ENCODE assay signal across 25 cellular contexts in genomic region chr11:100730266-100730665, GRCh38. TPM values are rescaled to one million over a fixed set of nuclear protein-coding genes. Genes with fewer than 3 reads are reported as not detected.
DNase-seq lines count a peak whose midpoint lies in the region; ATAC-seq and TF ChIP-seq lines count a peak whose summit lies in the region.
"Had no signal": no experiment of that assay in that cellular context is flagged by ENCODE, and none has a peak within 500 bp of the region (broad histone marks: within the 10 kb centered on the region; RNA-seq: fewer than 3 reads in every experiment).

No MANE protein-coding gene starts in this region.

- peaks cover 81% of the 10 kb centered on the region for H3K4me1 ChIP-seq in cardiac muscle cell (ENCODE audit: low read depth)
- H3K4me1 ChIP-seq: HAP-1, SJCRH30, thyroid gland had no signal

- intact Hi-C loops in cardiac septum (cut with DNase I) = no loop called here

- ATAC-seq in HG03045 (IDR thresholded peaks at IDR 0.05; ENCODE audit: unreplicated experiment) (no peak), HG03175 (IDR thresholded peaks at IDR 0.05; ENCODE audit: unreplicated experiment) (no peak)
- ATAC-seq: activated CD8-positive, alpha-beta memory T cell treated with anti-CD3 and anti-CD28 coated beads, Interleukin-2, amount 10 ng/mL, durations not matched to agents 7 days and 5 days; left cardiac atrium; Panc1 had no signal

- H3K4me3 ChIP-seq in cardiac muscle cell = no peak overlapping the region
- H3K4me3 ChIP-seq: HAP-1, SJCRH30, spleen, thyroid gland had no signal

- peak overlapping the region; percentile 95 for H3K27ac ChIP-seq in cardiac muscle cell
- H3K27ac ChIP-seq: 22Rv1, SJCRH30, spleen, thyroid gland had no signal

- TF ChIP-seq CTCF in cardiac muscle cell (IDR thresholded peaks at IDR 0.05; ENCODE audit: low read depth, low read length) = no peak

- peak in 1 of 2 donors; percentile 66 for DNase-seq in cardiac muscle cell (ENCODE audit: low read depth in 1 of 2, low spot score in 1 of 2)
- DNase-seq in cardiac septum (ENCODE audit: low spot score) = no peak
- DNase-seq in SK-N-DZ (ENCODE audit: low spot score) = peak; percentile 23
- DNase-seq in fibroblast of peridontal ligament (ENCODE audit: extremely low read depth) = peak; percentile 97
- no peak for DNase-seq in NK-92 (lab: John Stamatoyannopoulos, UW; ENCODE audit: unreplicated experiment)
- DNase-seq in HuH-7 (ENCODE audit: low spot score) = no peak
- DNase-seq: activated CD4-positive, alpha-beta T cell treated with anti-CD3 and anti-CD28 coated beads, Interleukin-2, amount 10 ng/mL, durations not matched to agents 7 days and 5 days; activated CD8-positive, alpha-beta memory T cell treated with anti-CD3 and anti-CD28 coated beads, Interleukin-2, amount 10 ng/mL, durations not matched to agents 7 days and 5 days; activated naive CD4-positive, alpha-beta T cell treated with anti-CD3 and anti-CD28 coated beads, Interleukin-2, amount 50 U/mL, for 16 hours; aorta; C1 segment of cervical spinal cord; Calu3; left cardiac atrium; NCI-H1930; NK-92 treated with Interleukin-12 subunit alpha and Interleukin-12 subunit beta, amount 100 ng/mL, for 24 hours; SJCRH30; spleen; stimulated activated CD4-positive, alpha-beta T cell treated with anti-CD3 and anti-CD28 coated beads, Interleukin-4, amount 100 ng/mL, for 1 hour; stimulated activated naive CD4-positive, alpha-beta T cell treated with Interleukin-2 at 50 U/mL for 16 hours; thyroid gland had no signal

- H3K9me3 ChIP-seq in cardiac muscle cell (ENCODE audit: low read depth) = no peaks in the 10 kb centered on the region
- H3K9me3 ChIP-seq: HAP-1, SJCRH30, spleen, thyroid gland had no signal

- H3K36me3 ChIP-seq in cardiac muscle cell = no peaks in the 10 kb centered on the region
- H3K36me3 ChIP-seq: HAP-1, SJCRH30, spleen, thyroid gland had no signal

- no peaks in the 10 kb centered on the region for H3K27me3 ChIP-seq in cardiac muscle cell
- H3K27me3 ChIP-seq: SJCRH30, spleen, thyroid gland had no signal

RNA-seq across cellular contexts. Expression of gene ARHGAP42, which starts 43.2 kb away (rescaled TPM):
- total RNA-seq in cardiac muscle cell = 90.9 and 135 TPM in 2 replicates
- 64.8 and 91.3 TPM in 2 replicates for polyA plus RNA-seq in cardiac muscle cell
- total RNA-seq in cardiac septum = 12.0 TPM
- 4.6 and 4.9 TPM in 2 replicates for polyA plus RNA-seq in SK-N-DZ (2014; cell fraction: cytosol; rRNA removed)
- 2.9 and 6.6 TPM in 2 replicates for polyA plus RNA-seq in SK-N-DZ (2014; cell fraction: nucleus; rRNA removed)

Comparison
In these comparisons a context has a peak if more than half of its experiments do, and no peak if none do; other contexts are left out.
1. DNase-seq: peak in SK-N-DZ (single experiment) and fibroblast of peridontal ligament (single experiment); none in cardiac septum (single experiment), NK-92 (single experiment) and HuH-7 (single experiment).